ENCODE assay signal across 22 cellular contexts in genomic region chrX:44669626-44670025, GRCh38.
DNase-seq lines count a peak whose midpoint lies in the region; ATAC-seq and TF ChIP-seq lines count a peak whose summit lies in the region.
"Had no signal": no experiment of that assay in that cellular context is flagged by ENCODE, and none has a peak within 500 bp of the region (broad histone marks: within the 10 kb centered on the region; RNA-seq: fewer than 3 reads in every experiment).

No MANE protein-coding gene starts in this region.

- H2AFZ ChIP-seq in GM23248 (no peak overlapping the region), mammary epithelial cell (ENCODE audit: low read depth, low read length) (no peak overlapping the region)
- H2AFZ ChIP-seq: PC-9 had no signal

- dilution Hi-C loops in mammary epithelial cell (cut with HindIII; ENCODE audit: low sequenced_read_pairs) = no loop called here

- no peaks in the 10 kb centered on the region for H3K9me3 ChIP-seq in GM23248 (ENCODE audit: low read depth)
- no peaks in the 10 kb centered on the region for H3K9me3 ChIP-seq in mammary epithelial cell (replicated peaks; ENCODE audit: insufficient read depth, low read length)
- H3K9me3 ChIP-seq: Caco-2 had no signal

- no TSS peak for BruUV-seq in mammary epithelial cell (replicated peaks; lab: Mats Ljungman, UMichigan)

- H3K27me3 ChIP-seq in GM23248 (replicated peaks; ENCODE audit: insufficient read depth) (no peaks in the 10 kb centered on the region), mammary epithelial cell (ENCODE audit: insufficient read depth, low read length) (no peaks in the 10 kb centered on the region), foreskin keratinocyte (no peaks in the 10 kb centered on the region)

- H3K4me2 ChIP-seq in GM23248 (ENCODE audit: unreplicated experiment) (no peak overlapping the region), mammary epithelial cell (ENCODE audit: insufficient read depth, low read depth, low read length) (no peak overlapping the region)
- H3K4me2 ChIP-seq: PC-9 had no signal

- 0 out of 2 replicates have a peak, but pooled peaks cover under 1% of the 10 kb centered on the region for H3K4me1 ChIP-seq in GM23248 (ENCODE audit: insufficient read depth)
- H3K4me1 ChIP-seq in mammary epithelial cell (ENCODE audit: insufficient read depth, low read length) = peaks cover 11% of the 10 kb centered on the region
- H3K4me1 ChIP-seq in foreskin keratinocyte = peaks cover 3% of the 10 kb centered on the region
- H3K4me1 ChIP-seq: Caco-2 had no signal

- H3K27ac ChIP-seq in GM23248 (no peak overlapping the region), mammary epithelial cell (ENCODE audit: insufficient read depth, low read depth, low read length) (no peak overlapping the region), foreskin keratinocyte (no peak overlapping the region)
- H3K27ac ChIP-seq: C4-2B, PC-9 had no signal

- DNase-seq in GM23248 (peak; percentile 42), NCI-H69 (lab: John Stamatoyannopoulos, UW) (peak; percentile 2), mammary epithelial cell (peak; percentile 24), foreskin keratinocyte (peak; percentile 8 to 39), SHP77 treated with DMSO at 0.1 percent for 48 hours (lab: John Stamatoyannopoulos, UW) (no peak), NCI-H146 treated with DMSO at 0.1 percent for 48 hours (lab: John Stamatoyannopoulos, UW; ENCODE audit: unreplicated experiment) (no peak), NCI-H146 (lab: John Stamatoyannopoulos, UW) (no peak)
- DNase-seq: Caco-2; CD8-positive, alpha-beta T cell; KBM-7; NCI-H1048; NCI-H1417; NCI-H187 treated with DMSO at 0.1 percent for 48 hours; NCI-H2171 treated with DMSO at 0.1 percent for 48 hours; NCI-H345; NCI-H524 treated with DMSO at 0.1 percent for 48 hours; NCI-H82; NK-92 treated with Interleukin-12 subunit alpha and Interleukin-12 subunit beta, amount 100 ng/mL, for 24 hours; PC-9; Right ventricle myocardium superior; T-cell had no signal

- no peaks in the 10 kb centered on the region for H3K36me3 ChIP-seq in GM23248 (ENCODE audit: low read depth)
- H3K36me3 ChIP-seq in mammary epithelial cell (ENCODE audit: insufficient read depth, low read length) = no peaks in the 10 kb centered on the region

- peak; percentile 50 for ATAC-seq in foreskin keratinocyte
- ATAC-seq: CD8-positive, alpha-beta T cell; T-cell had no signal

- H3K4me3 ChIP-seq in GM23248 = no peak overlapping the region
- H3K4me3 ChIP-seq in mammary epithelial cell (replicated peaks in 1 of 3; ENCODE audit: insufficient read depth in 1 of 3, low read depth in 2 of 3, low read length in 3 of 3) = no peak overlapping the region
- H3K4me3 ChIP-seq: PC-9 had no signal

- no peaks in the 10 kb centered on the region for H4K20me1 ChIP-seq in GM23248 (ENCODE audit: insufficient read depth)
- no peaks in the 10 kb centered on the region for H4K20me1 ChIP-seq in mammary epithelial cell (ENCODE audit: insufficient read depth, low read length)

- TF ChIP-seq CTCF in mammary epithelial cell (conservative IDR thresholded peaks at IDR 0.05 in 1 of 2, IDR thresholded peaks at IDR 0.05 in 1 of 2; ENCODE audit: extremely low read depth in 1 of 2, insufficient read depth in 1 of 2, low read depth in 1 of 2, low read length in 2 of 2) (no peak), foreskin keratinocyte (conservative IDR thresholded peaks at IDR 0.05) (no peak)

- no peaks in the 10 kb centered on the region for H3K9me2 ChIP-seq in GM23248 (ENCODE audit: insufficient read depth)

- H3K9ac ChIP-seq in GM23248 (no peak overlapping the region), mammary epithelial cell (ENCODE audit: insufficient read depth, low read length) (no peak overlapping the region)

- no peaks in the 10 kb centered on the region for H3F3A ChIP-seq in GM23248 (ENCODE audit: insufficient read depth)

- in situ Hi-C loops in GM23248 (cut with MboI) (no loop called here), mammary epithelial cell (cut with MboI; ENCODE audit: low sequenced_read_pairs in 2 of 2) (no loop called here)

- WGBS in GM23248 (ENCODE audit: low coverage in 1 of 2, low lambda C conversion rate in 2 of 2, missing lambda C conversion rate in 2 of 2), 2 experiments = 24 to 31% methylated on average over 1 of the region's 1 CpG
- 88% methylated on average over 1 of the region's 1 CpG for WGBS in mammary epithelial cell (ENCODE audit: low coverage, missing lambda C conversion rate)

- CTCF ChIA-PET in mammary epithelial cell (lab: Charles Lee; ENCODE audit: low non-redundant PET) = no interaction called here

- intact Hi-C loops in mammary epithelial cell (cut with micrococcal nuclease) = loop anchor here (10.0 kb wide), 2 partner anchors 125 to 205 kb away; partner anchors contain the start of genes FUNDC1 and KDM6A

- H3K79me2 ChIP-seq in GM23248 (ENCODE audit: insufficient read depth) = no peaks in the 10 kb centered on the region
- H3K79me2 ChIP-seq in mammary epithelial cell (ENCODE audit: insufficient read depth, low read length) = no peaks in the 10 kb centered on the region

Comparison
In these comparisons a context has a peak if more than half of its experiments do, and no peak if none do; other contexts are left out.
1. DNase-seq: peak in GM23248 (single experiment), NCI-H69 (single experiment), mammary epithelial cell (single experiment) and foreskin keratinocyte (2 of 2); none in SHP77 treated with DMSO at 0.1 percent for 48 hours (single experiment), NCI-H146 treated with DMSO at 0.1 percent for 48 hours (single experiment) and NCI-H146 (single experiment).